In the genomic region with DNA sequence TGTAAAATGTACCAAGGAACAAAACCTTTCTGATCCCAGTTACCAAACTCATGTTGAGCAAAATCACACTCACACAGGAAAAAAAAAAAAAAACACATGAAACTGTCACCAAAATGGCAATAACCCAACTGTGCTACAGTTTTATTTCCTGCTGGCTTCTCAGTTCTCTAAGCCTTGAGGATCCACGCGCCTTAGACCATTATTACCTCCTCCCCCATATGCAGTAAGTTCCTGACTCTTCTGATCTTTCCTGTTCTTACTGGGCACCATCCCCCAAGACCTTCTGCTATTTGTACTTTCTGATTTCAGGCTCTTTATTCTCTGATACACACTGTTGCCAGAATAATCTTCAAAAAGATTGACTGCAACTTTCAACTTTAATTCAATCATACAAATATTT, we compare ENCODE assay signal across 8 cellular contexts.
DNase-seq lines count a peak whose midpoint lies in the region; ATAC-seq lines count a peak whose summit lies in the region.

No MANE protein-coding gene starts in this region.

- H3K27ac ChIP-seq in adipose tissue (ENCODE audit: low read depth, low read length) (peak overlapping the region; percentile 66), muscle layer of duodenum (ENCODE audit: low read length) (peak overlapping the region; percentile 86)

- H3K4me1 ChIP-seq in muscle layer of duodenum (ENCODE audit: control insufficient read depth in 1 of 2, insufficient read depth in 2 of 2, low read length in 2 of 2): peaks cover 33 to 46% of the 10 kb centered on the region in 2 donors

- H3K4me3 ChIP-seq in muscle layer of duodenum (ENCODE audit: low read depth in 1 of 2, low read length in 2 of 2): peak overlapping the region in 1 of 2 donors; percentile 19

- peak; percentile 36 for ATAC-seq in HG03457 (IDR thresholded peaks at IDR 0.05; ENCODE audit: unreplicated experiment)
- no peak for ATAC-seq in HG02678 (IDR thresholded peaks at IDR 0.05; ENCODE audit: unreplicated experiment)

- peak overlapping the region; percentile 24 for H3K4me3 Mint-ChIP-seq in activated CD4-positive, alpha-beta T cell treated with anti-CD3 and anti-CD28 coated beads, Interleukin-2, amount 10 ng/mL, durations not matched to agents 24 days and 14 days

- peak overlapping the region; percentile 84 for H3K27ac Mint-ChIP-seq in activated CD4-positive, alpha-beta T cell treated with anti-CD3 and anti-CD28 coated beads, Interleukin-2, amount 10 ng/mL, durations not matched to agents 24 days and 14 days

- 10 to 48% (median 12%) methylated on average over 2 of the region's 2 CpGs for WGBS in adipose tissue, 3 donors

- no peaks in the 10 kb centered on the region for H3K27me3 ChIP-seq in muscle layer of duodenum (ENCODE audit: low read depth, low read length)

- H3K9me3 Mint-ChIP-seq in activated CD4-positive, alpha-beta T cell treated with anti-CD3 and anti-CD28 coated beads, Interleukin-2, amount 10 ng/mL, durations not matched to agents 24 days and 14 days: no peaks in the 10 kb centered on the region

- H3K9me3 ChIP-seq in muscle layer of duodenum (ENCODE audit: control insufficient read depth in 1 of 2, low read length in 2 of 2): no peaks in the 10 kb centered on the region

- H3K36me3 Mint-ChIP-seq in activated CD4-positive, alpha-beta T cell treated with anti-CD3 and anti-CD28 coated beads, Interleukin-2, amount 10 ng/mL, durations not matched to agents 24 days and 14 days (ENCODE audit: low read depth): peaks cover 42% of the 10 kb centered on the region

- no peaks in the 10 kb centered on the region for H3K27me3 Mint-ChIP-seq in activated CD4-positive, alpha-beta T cell treated with anti-CD3 and anti-CD28 coated beads, Interleukin-2, amount 10 ng/mL, durations not matched to agents 24 days and 14 days

- no peak for DNase-seq in activated CD4-positive, alpha-beta T cell treated with anti-CD3 and anti-CD28 coated beads, Interleukin-2, amount 10 ng/mL, durations not matched to agents 24 days and 14 days
- no peak for DNase-seq in activated CD4-positive, alpha-beta T cell treated with anti-CD3 and anti-CD28 coated beads, Interleukin-2, amount 50 U/mL, for 48 hours
- DNase-seq in central memory CD4-positive, alpha-beta T cell: no peak
- no peak for DNase-seq in NCI-H82 treated with DMSO at 0.1 percent for 48 hours (lab: John Stamatoyannopoulos, UW; ENCODE audit: unreplicated experiment)

- intact Hi-C loops in activated CD4-positive, alpha-beta T cell treated with anti-CD3 and anti-CD28 coated beads, Interleukin-2, amount 10 ng/mL, durations not matched to agents 24 days and 14 days (cut with micrococcal nuclease): loop anchor here (1.0 to 5.0 kb wide), 5 partner anchors 27 to 301 kb away; no protein-coding TSS in a partner anchor

- H3K4me1 Mint-ChIP-seq in activated CD4-positive, alpha-beta T cell treated with anti-CD3 and anti-CD28 coated beads, Interleukin-2, amount 10 ng/mL, durations not matched to agents 24 days and 14 days: peaks cover 50% of the 10 kb centered on the region

- H3K36me3 ChIP-seq in muscle layer of duodenum (ENCODE audit: control insufficient read depth in 1 of 2, insufficient read depth in 2 of 2, low read length in 2 of 2): peaks cover 11% of the 10 kb centered on the region in 2 donors
